33 cellular contexts compared by ENCODE assay signal in the genomic region with DNA sequence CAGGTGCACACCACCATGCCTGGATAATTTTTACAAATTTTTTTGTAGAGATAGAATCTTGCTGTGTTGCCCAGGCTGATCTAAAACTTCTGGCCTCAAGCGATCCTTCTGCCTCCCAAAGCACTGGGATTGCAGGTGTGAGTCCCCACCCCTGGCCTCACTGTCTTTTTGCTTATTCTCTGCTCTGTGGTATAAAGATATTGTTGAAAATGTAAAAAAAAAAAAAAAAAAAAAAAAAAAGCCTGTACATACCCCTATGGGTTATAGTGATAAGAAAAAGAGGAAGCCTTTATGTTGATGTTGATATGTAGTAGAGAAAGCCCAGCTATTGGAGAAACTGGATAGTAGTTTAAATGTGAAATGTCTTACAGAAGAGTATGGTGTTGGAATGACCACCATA.
"Had no signal": no experiment of that assay in that cellular context is flagged by ENCODE, and none has a peak within 500 bp of the region (broad histone marks: within the 10 kb centered on the region; RNA-seq: fewer than 3 reads in every experiment).

No MANE protein-coding gene starts in this region.

- H3K4me3 ChIP-seq: ascending aorta, coronary artery, dorsolateral prefrontal cortex had no signal

- H3K9me3 Mint-ChIP-seq: activated CD4-positive, alpha-beta T cell treated with anti-CD3 and anti-CD28 coated beads, Interleukin-2, amount 10 ng/mL, durations not matched to agents 24 days and 14 days; central memory CD8-positive, alpha-beta T cell had no signal

- H3K27ac ChIP-seq: ascending aorta, coronary artery, dorsolateral prefrontal cortex had no signal

- H3K27ac Mint-ChIP-seq: activated CD4-positive, alpha-beta memory T cell treated with anti-CD3 and anti-CD28 coated beads for 36 hours; activated CD4-positive, alpha-beta T cell treated with anti-CD3 and anti-CD28 coated beads for 36 hours; activated CD4-positive, alpha-beta T cell treated with anti-CD3 and anti-CD28 coated beads, Interleukin-2, amount 10 ng/mL, durations not matched to agents 24 days and 14 days; activated CD8-positive, alpha-beta memory T cell treated with anti-CD3 and anti-CD28 coated beads, Interleukin-2, amount 10 ng/mL, durations not matched to agents 7 days and 5 days; activated CD8-positive, alpha-beta T cell treated with anti-CD3 and anti-CD28 coated beads, Interleukin-2, amount 10 ng/mL, durations not matched to agents 7 days and 5 days; activated naive CD4-positive, alpha-beta T cell treated with anti-CD3 and anti-CD28 coated beads, Interleukin-2, amount 10 ng/mL, durations not matched to agents 7 days and 5 days; activated naive CD4-positive, alpha-beta T cell treated with anti-CD3 and anti-CD28 coated beads, Interleukin-2, amount 50 U/mL, for 72 hours; activated naive CD8-positive, alpha-beta T cell treated with anti-CD3 and anti-CD28 coated beads, Interleukin-2, amount 10 ng/mL, durations not matched to agents 7 days and 5 days; activated T-helper 1 cell treated with anti-CD3 and anti-CD28 coated beads, Interleukin-12 subunit alpha, Interleukin-12 subunit beta, Interleukin-2, Interleukin-4 antibody, amounts not matched to agents 30 ng/mL and 10 ng/mL and 1 ng/mL, durations not matched to agents 14 hours and 24 hours and 36 hours; brain; dendritic cell treated with granulocyte-macrophage colony-stimulating factor and Interleukin-4, amounts not matched to agents 40 ng/mL and 50 ng/mL, for 4 days; endodermal cell; T-helper 17 cell; T-helper 2 cell treated with Interferon-gamma antibody and Interleukin-4, amounts not matched to agents 5 μg/mL and 100 μg/mL, for 36 hours had no signal

- DNase-seq: activated CD4-positive, alpha-beta memory T cell treated with anti-CD3 and anti-CD28 coated beads for 36 hours; activated CD4-positive, alpha-beta T cell treated with anti-CD3 and anti-CD28 coated beads for 36 hours; activated CD4-positive, alpha-beta T cell treated with anti-CD3 and anti-CD28 coated beads, Interleukin-2, amount 10 ng/mL, durations not matched to agents 24 days and 14 days; activated CD4-positive, CD25-positive, alpha-beta regulatory T cell; activated CD4-positive, CD25-positive, alpha-beta regulatory T cell treated with anti-CD3 and anti-CD28 coated beads, Interleukin-2, amount 50 U/mL, for 72 hours; activated CD8-positive, alpha-beta memory T cell treated with anti-CD3 and anti-CD28 coated beads, Interleukin-2, amount 10 ng/mL, durations not matched to agents 7 days and 5 days; activated CD8-positive, alpha-beta memory T cell treated with anti-CD3 and anti-CD28 coated beads, Interleukin-2, amount 50 U/mL, for 4 hours; activated CD8-positive, alpha-beta T cell treated with anti-CD3 and anti-CD28 coated beads, Interleukin-2, amount 10 ng/mL, durations not matched to agents 7 days and 5 days; activated gamma-delta T cell; activated naive CD4-positive, alpha-beta T cell; activated naive CD4-positive, alpha-beta T cell treated with anti-CD3 and anti-CD28 coated beads, Interleukin-2, amount 10 ng/mL, durations not matched to agents 7 days and 5 days; activated naive CD8-positive, alpha-beta T cell treated with anti-CD3 and anti-CD28 coated beads, Interleukin-2, amount 10 ng/mL, durations not matched to agents 7 days and 5 days; activated T-cell treated with anti-CD3 and anti-CD28 coated beads, Interleukin-2, amount 50 U/mL, for 1 hour; activated T-cell treated with anti-CD3 and anti-CD28 coated beads, Interleukin-2, amount 50 U/mL, for 48 hours; dorsolateral prefrontal cortex; effector memory CD4-positive, alpha-beta T cell; endodermal cell; foreskin fibroblast; head of caudate nucleus; hippocampal formation; T-helper 17 cell; T1000 had no signal

- H3K27me3 ChIP-seq: ascending aorta, dorsolateral prefrontal cortex had no signal

- ATAC-seq: activated CD4-positive, alpha-beta T cell treated with anti-CD3 and anti-CD28 coated beads for 36 hours; activated CD8-positive, alpha-beta memory T cell treated with anti-CD3 and anti-CD28 coated beads, Interleukin-2, amount 10 ng/mL, durations not matched to agents 7 days and 5 days; activated CD8-positive, alpha-beta T cell treated with anti-CD3 and anti-CD28 coated beads, Interleukin-2, amount 10 ng/mL, durations not matched to agents 7 days and 5 days; activated naive CD4-positive, alpha-beta T cell treated with anti-CD3 and anti-CD28 coated beads, Interleukin-2, amount 50 U/mL, for 72 hours; esophagus mucosa; T-helper 17 cell had no signal

- H3K4me1 Mint-ChIP-seq: activated CD4-positive, alpha-beta T cell treated with anti-CD3 and anti-CD28 coated beads for 36 hours; activated CD4-positive, alpha-beta T cell treated with anti-CD3 and anti-CD28 coated beads, Interleukin-2, amount 10 ng/mL, durations not matched to agents 24 days and 14 days; activated CD8-positive, alpha-beta memory T cell treated with anti-CD3 and anti-CD28 coated beads, Interleukin-2, amount 10 ng/mL, durations not matched to agents 7 days and 5 days; activated naive CD4-positive, alpha-beta T cell treated with anti-CD3 and anti-CD28 coated beads, Interleukin-2, amount 10 ng/mL, durations not matched to agents 7 days and 5 days; activated naive CD8-positive, alpha-beta T cell treated with anti-CD3 and anti-CD28 coated beads, Interleukin-2, amount 10 ng/mL, durations not matched to agents 7 days and 5 days; brain; T-helper 17 cell had no signal

- FAIRE-seq: bronchial epithelial cell, frontal cortex had no signal

- H3K27me3 Mint-ChIP-seq: activated CD4-positive, alpha-beta memory T cell treated with anti-CD3 and anti-CD28 coated beads for 36 hours; activated CD4-positive, alpha-beta T cell treated with anti-CD3 and anti-CD28 coated beads for 36 hours; activated CD4-positive, alpha-beta T cell treated with anti-CD3 and anti-CD28 coated beads, Interleukin-2, amount 10 ng/mL, durations not matched to agents 24 days and 14 days; activated CD8-positive, alpha-beta memory T cell treated with anti-CD3 and anti-CD28 coated beads, Interleukin-2, amount 10 ng/mL, durations not matched to agents 7 days and 5 days; activated naive CD4-positive, alpha-beta T cell treated with anti-CD3 and anti-CD28 coated beads, Interleukin-2, amount 10 ng/mL, durations not matched to agents 7 days and 5 days; activated naive CD8-positive, alpha-beta T cell treated with anti-CD3 and anti-CD28 coated beads, Interleukin-2, amount 10 ng/mL, durations not matched to agents 7 days and 5 days; brain; central memory CD8-positive, alpha-beta T cell; dendritic cell treated with granulocyte-macrophage colony-stimulating factor and Interleukin-4, amounts not matched to agents 40 ng/mL and 50 ng/mL, for 4 days; T-helper 17 cell had no signal

- H3K36me3 Mint-ChIP-seq: activated naive CD4-positive, alpha-beta T cell treated with anti-CD3 and anti-CD28 coated beads, Interleukin-2, amount 10 ng/mL, durations not matched to agents 7 days and 5 days had no signal

- H3K4me3 Mint-ChIP-seq: activated CD4-positive, alpha-beta memory T cell treated with anti-CD3 and anti-CD28 coated beads for 36 hours; activated CD4-positive, alpha-beta T cell treated with anti-CD3 and anti-CD28 coated beads for 36 hours; activated CD4-positive, alpha-beta T cell treated with anti-CD3 and anti-CD28 coated beads, Interleukin-2, amount 10 ng/mL, durations not matched to agents 24 days and 14 days; activated CD8-positive, alpha-beta memory T cell treated with anti-CD3 and anti-CD28 coated beads, Interleukin-2, amount 10 ng/mL, durations not matched to agents 7 days and 5 days; activated CD8-positive, alpha-beta T cell treated with anti-CD3 and anti-CD28 coated beads, Interleukin-2, amount 10 ng/mL, durations not matched to agents 7 days and 5 days; activated naive CD4-positive, alpha-beta T cell treated with anti-CD3 and anti-CD28 coated beads, Interleukin-2, amount 10 ng/mL, durations not matched to agents 7 days and 5 days; activated naive CD8-positive, alpha-beta T cell treated with anti-CD3 and anti-CD28 coated beads, Interleukin-2, amount 10 ng/mL, durations not matched to agents 7 days and 5 days; activated T-helper 1 cell treated with anti-CD3 and anti-CD28 coated beads, Interleukin-12 subunit alpha, Interleukin-12 subunit beta, Interleukin-2, Interleukin-4 antibody, amounts not matched to agents 30 ng/mL and 10 ng/mL and 1 ng/mL, durations not matched to agents 14 hours and 24 hours and 36 hours; brain; central memory CD8-positive, alpha-beta T cell; dendritic cell treated with granulocyte-macrophage colony-stimulating factor and Interleukin-4, amounts not matched to agents 40 ng/mL and 50 ng/mL, for 4 days; endodermal cell; T-helper 2 cell treated with Interferon-gamma antibody and Interleukin-4, amounts not matched to agents 5 μg/mL and 100 μg/mL, for 36 hours had no signal
